ENCODE assay signal across 8 cellular contexts in genomic region chr1:116373451-116374339, GRCh38. TPM values are rescaled to one million over a fixed set of nuclear protein-coding genes. Genes with fewer than 3 reads are reported as not detected.
DNase-seq lines count a peak whose midpoint lies in the region; ATAC-seq, FAIRE-seq and TF ChIP-seq lines count a peak whose summit lies in the region.

No MANE protein-coding gene starts in this region.

- no peak for TF ChIP-seq CTCF in body of pancreas (IDR thresholded peaks at IDR 0.05)

- peak overlapping the region; percentile 94 for H3K4me3 ChIP-seq in Karpas-422 (ENCODE audit: low read length)
- peak overlapping the region; percentile 88 to 90 for H3K4me3 ChIP-seq in body of pancreas
- peak overlapping the region; percentile 97 for H3K4me3 ChIP-seq in iPS-20b (ENCODE audit: low read length)
- H3K4me3 ChIP-seq in skeletal muscle satellite cell (ENCODE audit: low read length), result peak overlapping the region; percentile 84

- H3K79me2 ChIP-seq in Karpas-422 (ENCODE audit: low read length), result peaks cover 55% of the 10 kb centered on the region

- peak overlapping the region; percentile 96 for H3K27ac ChIP-seq in Karpas-422 (ENCODE audit: low read length)
- peak overlapping the region; percentile 89 to 98 (median 92) for H3K27ac ChIP-seq in body of pancreas
- H3K27ac ChIP-seq in iPS-20b (ENCODE audit: low read length), result peak overlapping the region; percentile 61

- H3K4me2 ChIP-seq in Karpas-422 (ENCODE audit: low read depth, low read length, poor library complexity, severe bottlenecking), result peak overlapping the region; percentile 91
- peak overlapping the region; percentile 87 for H3K4me2 ChIP-seq in skeletal muscle satellite cell (ENCODE audit: low read length)

- ATAC-seq in GM19328 (IDR thresholded peaks at IDR 0.05; ENCODE audit: unreplicated experiment) (peak; percentile 3), body of pancreas (peak; percentile 12)

- no peak overlapping the region for H2AFZ ChIP-seq in Karpas-422 (ENCODE audit: low read length)

- FAIRE-seq in HTR-8/SVneo (lab: Jason Lieb, UNC), result no peak

- TF ChIP-seq POLR2A in body of pancreas (IDR thresholded peaks at IDR 0.05), result peak in 2 of 3 donors; percentile 35 to 40

- peak; percentile 67 for DNase-seq in AG20443 (ENCODE audit: low spot score)
- peak; percentile 75 for DNase-seq in Karpas-422
- peak; percentile 49 for DNase-seq in T-helper 22 cell (ENCODE audit: low read depth)
- peak; percentile 70 to 80 (median 73) for DNase-seq in body of pancreas
- no peak for DNase-seq in HTR-8/SVneo (ENCODE audit: insufficient read length, low spot score)

- H3K27me3 ChIP-seq in Karpas-422 (ENCODE audit: low read length) (no peaks in the 10 kb centered on the region), body of pancreas (no peaks in the 10 kb centered on the region), iPS-20b (ENCODE audit: insufficient read depth, low read length) (peaks cover 13% of the 10 kb centered on the region), skeletal muscle satellite cell (ENCODE audit: control insufficient read depth, insufficient read depth, low read length) (peaks cover 21% of the 10 kb centered on the region)

- peaks cover 54% of the 10 kb centered on the region for H4K20me1 ChIP-seq in Karpas-422 (ENCODE audit: insufficient read depth, low read depth, low read length)

- H3K36me3 ChIP-seq in Karpas-422 (ENCODE audit: insufficient read depth, low read length) (peaks cover 53% of the 10 kb centered on the region), body of pancreas (replicated peaks in 1 of 2; ENCODE audit: insufficient read depth in 1 of 2, low read depth in 2 of 2) (no peaks in the 10 kb centered on the region), iPS-20b (ENCODE audit: insufficient read depth, low read depth, low read length) (no peaks in the 10 kb centered on the region), skeletal muscle satellite cell (ENCODE audit: insufficient read depth, low read length) (no peaks in the 10 kb centered on the region)

- H3K9me3 ChIP-seq in Karpas-422 (ENCODE audit: low read length), result no peaks in the 10 kb centered on the region
- H3K9me3 ChIP-seq in body of pancreas, result no peaks in the 10 kb centered on the region
- no peaks in the 10 kb centered on the region for H3K9me3 ChIP-seq in iPS-20b (ENCODE audit: insufficient read depth, low read depth, low read length)
- H3K9me3 ChIP-seq in skeletal muscle satellite cell (replicated peaks; ENCODE audit: low read length), result no peaks in the 10 kb centered on the region

- peak overlapping the region; percentile 97 for H3K9ac ChIP-seq in Karpas-422 (ENCODE audit: low read length)
- peak overlapping the region; percentile 91 for H3K9ac ChIP-seq in iPS-20b (ENCODE audit: low read depth, low read length)
- H3K9ac ChIP-seq in skeletal muscle satellite cell (ENCODE audit: low read depth, low read length), result peak overlapping the region; percentile 84

- WGBS in body of pancreas, 2 donors, result 0 to 1% methylated on average over 40 to 66 of the region's 82 CpGs

- H3K9me2 ChIP-seq in Karpas-422 (replicated peaks; ENCODE audit: insufficient read depth, low read length), result no peaks in the 10 kb centered on the region

- intact Hi-C loops in body of pancreas (cut with DNase I), result no loop called here

- H3K4me1 ChIP-seq in Karpas-422 (ENCODE audit: low read length) (peaks cover 64% of the 10 kb centered on the region), body of pancreas (peaks cover 58% of the 10 kb centered on the region), iPS-20b (ENCODE audit: insufficient read depth, low read length) (peaks cover 44% of the 10 kb centered on the region), skeletal muscle satellite cell (ENCODE audit: control insufficient read depth, insufficient read depth, low read length) (peaks cover 41% of the 10 kb centered on the region)

RNA-seq across cellular contexts. Expression of gene ATP1A1, which starts 0.7 kb away (rescaled TPM):
- 931 and 967 TPM in 2 replicates for total RNA-seq in Karpas-422 (2014; rRNA removed; shearing (Covaris generic); ENCODE audit: low replicate concordance)
- total RNA-seq in body of pancreas, result 100 to 1,000 TPM; 423 to 593 TPM
- total RNA-seq in skeletal muscle satellite cell (2012; rRNA removed), result 88.2 and 88.7 TPM in 2 replicates
